ENCODE assay signal across 8 cellular contexts in the genomic region with DNA sequence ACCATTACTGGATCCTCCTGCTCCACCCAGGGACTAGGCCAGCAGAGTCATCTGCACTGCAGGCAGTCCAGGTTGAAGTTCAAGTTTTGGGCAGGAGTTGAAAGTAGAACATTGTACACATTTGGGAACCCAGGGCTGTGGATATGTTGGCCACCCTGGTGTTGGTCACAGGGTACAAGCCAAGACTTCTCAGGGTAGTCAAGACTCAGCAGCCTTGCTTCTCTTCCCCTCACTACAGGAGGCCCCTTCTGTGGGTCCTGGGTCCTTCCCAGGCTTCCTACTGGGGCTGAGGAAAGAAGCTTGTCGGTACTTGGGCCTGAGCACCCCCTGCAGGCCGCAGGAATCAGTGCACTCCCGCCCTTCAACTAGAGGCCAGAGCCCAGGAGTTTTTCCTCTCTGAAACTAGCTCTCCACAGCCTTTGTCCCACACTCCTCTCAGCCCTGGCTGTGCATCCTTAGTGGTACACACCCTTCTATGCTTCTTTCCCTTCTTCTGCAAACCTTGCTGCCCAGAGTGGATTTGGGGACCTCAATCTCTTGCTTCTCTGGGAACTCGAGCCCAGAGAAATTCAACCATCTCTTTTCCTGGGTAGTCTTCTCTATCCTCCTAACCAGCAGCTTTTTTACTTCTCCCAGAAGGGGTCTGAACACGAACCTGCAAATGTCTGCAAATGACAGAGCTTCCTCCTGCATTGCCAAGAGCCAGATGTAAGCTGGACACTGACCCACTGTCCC. TPM values are rescaled to one million over a fixed set of nuclear protein-coding genes. Genes with fewer than 3 reads are reported as not detected.
DNase-seq lines count a peak whose midpoint lies in the region; ATAC-seq and TF ChIP-seq lines count a peak whose summit lies in the region.

No MANE protein-coding gene starts in this region.

- peaks cover 8% of the 10 kb centered on the region for H3K27me3 Mint-ChIP-seq in activated naive CD8-positive, alpha-beta T cell treated with anti-CD3 and anti-CD28 coated beads, Interleukin-2, amount 10 ng/mL, durations not matched to agents 7 days and 5 days

- H3K36me3 Mint-ChIP-seq in activated naive CD8-positive, alpha-beta T cell treated with anti-CD3 and anti-CD28 coated beads, Interleukin-2, amount 10 ng/mL, durations not matched to agents 7 days and 5 days, result no peaks in the 10 kb centered on the region

- POLR2A ChIA-PET in activated naive CD8-positive, alpha-beta T cell treated with anti-CD3 and anti-CD28 coated beads, Interleukin-2, amount 10 ng/mL, durations not matched to agents 7 days and 5 days (lab: Charles Lee), result interaction anchor here (1.0 to 3.3 kb wide), 5 partner anchors 16 to 65 kb away, joined by 3 to 31 read pairs (median 5); a partner anchor contains a TSS

- peak; percentile 38 for DNase-seq in CMK (ENCODE audit: low read depth)
- DNase-seq in SKM-1 (lab: John Stamatoyannopoulos, UW; ENCODE audit: unreplicated experiment), result peak; percentile 52
- peak; percentile 67 for DNase-seq in activated naive CD8-positive, alpha-beta T cell treated with anti-CD3 and anti-CD28 coated beads, Interleukin-2, amount 10 ng/mL, durations not matched to agents 7 days and 5 days
- peak; percentile 59 for DNase-seq in left ventricle myocardium superior
- peak; percentile 66 for DNase-seq in sciatic nerve (ENCODE audit: low spot score)

- no peak overlapping the region for H3K27ac Mint-ChIP-seq in activated naive CD8-positive, alpha-beta T cell treated with anti-CD3 and anti-CD28 coated beads, Interleukin-2, amount 10 ng/mL, durations not matched to agents 7 days and 5 days

- intact Hi-C loops in left ventricle myocardium superior (cut with micrococcal nuclease), result loop anchor here (2.0 kb wide), 1 partner anchor 65 kb away; no protein-coding TSS in a partner anchor
- intact Hi-C loops in sciatic nerve (cut with DNase I), result loop anchor here (5.0 kb wide), 1 partner anchor 61 kb away; no protein-coding TSS in a partner anchor

- no peaks in the 10 kb centered on the region for H3K4me1 Mint-ChIP-seq in activated naive CD8-positive, alpha-beta T cell treated with anti-CD3 and anti-CD28 coated beads, Interleukin-2, amount 10 ng/mL, durations not matched to agents 7 days and 5 days

- ATAC-seq in GM19438 (IDR thresholded peaks at IDR 0.05; ENCODE audit: low read depth, unreplicated experiment) (peak; percentile 90), HG03521 (IDR thresholded peaks at IDR 0.05; ENCODE audit: unreplicated experiment) (peak; percentile 81), left ventricle myocardium superior (peak; percentile 80), sciatic nerve (peak; percentile 88), GM18505 (IDR thresholded peaks at IDR 0.05; ENCODE audit: unreplicated experiment) (no peak)
- ATAC-seq in activated naive CD8-positive, alpha-beta T cell treated with anti-CD3 and anti-CD28 coated beads, Interleukin-2, amount 10 ng/mL, durations not matched to agents 7 days and 5 days (ENCODE audit: low read depth), result peak; percentile 51

- no peak for TF ChIP-seq POLR2A in GM18505 (IDR thresholded peaks at IDR 0.05; ENCODE audit: borderline replicate concordance, extremely low read depth, insufficient read depth, insufficient read length)

- H3K4me3 Mint-ChIP-seq in activated naive CD8-positive, alpha-beta T cell treated with anti-CD3 and anti-CD28 coated beads, Interleukin-2, amount 10 ng/mL, durations not matched to agents 7 days and 5 days, result no peak overlapping the region

- H3K9me3 Mint-ChIP-seq in activated naive CD8-positive, alpha-beta T cell treated with anti-CD3 and anti-CD28 coated beads, Interleukin-2, amount 10 ng/mL, durations not matched to agents 7 days and 5 days, result no peaks in the 10 kb centered on the region

RNA-seq across cellular contexts. Expression of a gene that starts 2.6 kb away (rescaled TPM):
- total RNA-seq in activated naive CD8-positive, alpha-beta T cell treated with anti-CD3 and anti-CD28 coated beads, Interleukin-2, amount 10 ng/mL, durations not matched to agents 7 days and 5 days, result 1 to 10 TPM in 1 of 2 experiments, under 1 TPM in 1; 0.58 to 1.3 TPM
- total RNA-seq in left ventricle myocardium superior (not detected), sciatic nerve (2.8 TPM)

RNA-seq across cellular contexts. Expression of a gene that starts 24.5 kb away (rescaled TPM):
- 10 to 100 TPM; 64.0 to 69.2 TPM for total RNA-seq in activated naive CD8-positive, alpha-beta T cell treated with anti-CD3 and anti-CD28 coated beads, Interleukin-2, amount 10 ng/mL, durations not matched to agents 7 days and 5 days
- total RNA-seq in left ventricle myocardium superior (87.6 TPM), sciatic nerve (65.5 TPM)

RNA-seq across cellular contexts. Expression of a gene that starts 30.3 kb away (rescaled TPM):
- total RNA-seq in activated naive CD8-positive, alpha-beta T cell treated with anti-CD3 and anti-CD28 coated beads, Interleukin-2, amount 10 ng/mL, durations not matched to agents 7 days and 5 days, result 10 to 100 TPM; 11.8 to 11.9 TPM
- total RNA-seq in left ventricle myocardium superior (14.4 TPM), sciatic nerve (24.6 TPM)

RNA-seq across cellular contexts. Expression of a gene that starts 37.7 kb away (rescaled TPM):
- 10 to 100 TPM; 44.3 to 44.6 TPM for total RNA-seq in activated naive CD8-positive, alpha-beta T cell treated with anti-CD3 and anti-CD28 coated beads, Interleukin-2, amount 10 ng/mL, durations not matched to agents 7 days and 5 days
- total RNA-seq in left ventricle myocardium superior (15.2 TPM), sciatic nerve (35.0 TPM)

RNA-seq across cellular contexts. Expression of a gene that starts 37.9 kb away (rescaled TPM):
- total RNA-seq in activated naive CD8-positive, alpha-beta T cell treated with anti-CD3 and anti-CD28 coated beads, Interleukin-2, amount 10 ng/mL, durations not matched to agents 7 days and 5 days, result 10 to 100 TPM; 41.3 to 47.0 TPM
- total RNA-seq in left ventricle myocardium superior (17.9 TPM), sciatic nerve (51.5 TPM)
